15 cellular contexts compared by ENCODE assay signal in genomic region chr2:135688002-135688401, GRCh38. TPM values are rescaled to one million over a fixed set of nuclear protein-coding genes. Genes with fewer than 3 reads are reported as not detected.
DNase-seq lines count a peak whose midpoint lies in the region; ATAC-seq, FAIRE-seq and TF ChIP-seq lines count a peak whose summit lies in the region.
"Had no signal": no experiment of that assay in that cellular context is flagged by ENCODE, and none has a peak within 500 bp of the region (broad histone marks: within the 10 kb centered on the region; RNA-seq: fewer than 3 reads in every experiment).

No MANE protein-coding gene starts in this region.

- H3K4me1 ChIP-seq in neural progenitor cell (peaks cover 6% of the 10 kb centered on the region), spleen (no peaks in the 10 kb centered on the region)

- no peaks in the 10 kb centered on the region for H3K4me1 Mint-ChIP-seq in neural progenitor cell
- H3K4me1 Mint-ChIP-seq in activated naive CD4-positive, alpha-beta T cell treated with anti-CD3 and anti-CD28 coated beads for 36 hours (ENCODE audit: low read depth), result peaks cover 27% of the 10 kb centered on the region

- ATAC-seq in GM18861 (IDR thresholded peaks at IDR 0.05; ENCODE audit: unreplicated experiment), result no peak
- ATAC-seq: left cardiac atrium had no signal

- peaks cover 4% of the 10 kb centered on the region for H3K27me3 Mint-ChIP-seq in neural progenitor cell (ENCODE audit: insufficient read depth, low read depth)
- H3K27me3 Mint-ChIP-seq in activated naive CD4-positive, alpha-beta T cell treated with anti-CD3 and anti-CD28 coated beads for 36 hours (ENCODE audit: low read depth), result no peaks in the 10 kb centered on the region
- H3K27me3 Mint-ChIP-seq: progenitor cell of endocrine pancreas had no signal

- H4K20me1 ChIP-seq in neural progenitor cell (ENCODE audit: low read depth), result no peaks in the 10 kb centered on the region

- peak; percentile 82 for FAIRE-seq in GM12892 (lab: Jason Lieb, UNC)
- FAIRE-seq: colon, RCC 7860 had no signal

- H3K4me3 Mint-ChIP-seq in neural progenitor cell, result no peak overlapping the region
- no peak overlapping the region for H3K4me3 Mint-ChIP-seq in activated naive CD4-positive, alpha-beta T cell treated with anti-CD3 and anti-CD28 coated beads for 36 hours

- H3K36me3 Mint-ChIP-seq in neural progenitor cell, result peaks cover 5% of the 10 kb centered on the region
- peaks cover 14% of the 10 kb centered on the region for H3K36me3 Mint-ChIP-seq in activated naive CD4-positive, alpha-beta T cell treated with anti-CD3 and anti-CD28 coated beads for 36 hours (ENCODE audit: low read depth)

- H3K9ac ChIP-seq in neural progenitor cell, result no peak overlapping the region

- H3K4me3 ChIP-seq in brain microvascular endothelial cell (ENCODE audit: low read depth, low read length) (no peak overlapping the region), neural progenitor cell (no peak overlapping the region), spleen (no peak overlapping the region)

- TF ChIP-seq POLR2A in GM12892 (IDR thresholded peaks at IDR 0.05; ENCODE audit: low read depth, low read length) (no peak), spleen (IDR thresholded peaks at IDR 0.05) (no peak)

- in situ Hi-C loops in brain microvascular endothelial cell (cut with HindIII; ENCODE audit: low pct_ligation_motif_present, low sequenced_read_pairs), result no loop called here

- intact Hi-C loops in activated naive CD4-positive, alpha-beta T cell treated with anti-CD3 and anti-CD28 coated beads for 36 hours (cut with micrococcal nuclease), result no loop called here
- intact Hi-C loops in spleen (cut with DNase I; ENCODE audit: low total_unique reads), result no loop called here

- H3K27me3 ChIP-seq in brain microvascular endothelial cell (replicated peaks), result no peaks in the 10 kb centered on the region
- H3K27me3 ChIP-seq in neural progenitor cell, result no peaks in the 10 kb centered on the region
- H3K27me3 ChIP-seq in spleen (replicated peaks in 1 of 7), result no peaks in the 10 kb centered on the region

- CTCF ChIA-PET in activated naive CD4-positive, alpha-beta T cell treated with anti-CD3 and anti-CD28 coated beads for 36 hours (lab: Charles Lee), result no interaction called here

- H3K36me3 ChIP-seq in brain microvascular endothelial cell (replicated peaks) (no peaks in the 10 kb centered on the region), neural progenitor cell (peaks cover 14% of the 10 kb centered on the region), spleen (peaks cover 0 to 45% (median 3%) of the 10 kb centered on the region in 6 donors)

- TF ChIP-seq CTCF in brain microvascular endothelial cell (IDR thresholded peaks at IDR 0.05; ENCODE audit: low read depth, low read length, missing control alignments) (no peak), neural progenitor cell (IDR thresholded peaks at IDR 0.05) (no peak), spleen (IDR thresholded peaks at IDR 0.05 in 8 of 11, conservative IDR thresholded peaks at IDR 0.05 in 3 of 11) (no peak)

- no peak for DNase-seq in GM12892 (ENCODE audit: insufficient read length)
- DNase-seq in LHCN-M2 (ENCODE audit: low read depth), result peak; percentile 20
- peak; percentile 20 for DNase-seq in brain microvascular endothelial cell
- DNase-seq in neural progenitor cell (ENCODE audit: low spot score), result no peak
- no peak for DNase-seq in activated naive CD4-positive, alpha-beta T cell treated with anti-CD3 and anti-CD28 coated beads for 36 hours
- DNase-seq in spleen, result no peak
- DNase-seq: activated T-cell treated with anti-CD3 and anti-CD28 coated beads for 4 hours, left cardiac atrium, NCI-H187 treated with DMSO at 0.1 percent for 48 hours, NCI-H526 had no signal

- H3K27ac Mint-ChIP-seq in neural progenitor cell, result no peak overlapping the region
- no peak overlapping the region for H3K27ac Mint-ChIP-seq in activated naive CD4-positive, alpha-beta T cell treated with anti-CD3 and anti-CD28 coated beads for 36 hours
- H3K27ac Mint-ChIP-seq: progenitor cell of endocrine pancreas had no signal

- H3K9me3 ChIP-seq in neural progenitor cell (ENCODE audit: low read depth) (no peaks in the 10 kb centered on the region), spleen (no peaks in the 10 kb centered on the region)

- H3K27ac ChIP-seq in brain microvascular endothelial cell (peak overlapping the region; percentile 51), neural progenitor cell (peak overlapping the region; percentile 66), spleen (no peak overlapping the region)
- H3K27ac ChIP-seq: epithelial cell of prostate had no signal

- WGBS in spleen, 5 donors, result 64 to 86% (median 83%) methylated on average over 5 of the region's 5 CpGs

- H2AFZ ChIP-seq in neural progenitor cell (replicated peaks), result no peak overlapping the region

- no peaks in the 10 kb centered on the region for H3K9me3 Mint-ChIP-seq in neural progenitor cell
- H3K9me3 Mint-ChIP-seq in activated naive CD4-positive, alpha-beta T cell treated with anti-CD3 and anti-CD28 coated beads for 36 hours, result no peaks in the 10 kb centered on the region

- no peaks in the 10 kb centered on the region for H3F3A ChIP-seq in neural progenitor cell (ENCODE audit: low read depth)

- no peak overlapping the region for H3K4me2 ChIP-seq in neural progenitor cell

- H3K79me2 ChIP-seq in neural progenitor cell (ENCODE audit: low read depth), result no peaks in the 10 kb centered on the region

RNA-seq across cellular contexts. Expression of gene UBXN4, which starts 53.7 kb away (rescaled TPM):
- 71.3 TPM for polyA plus RNA-seq in GM12892 (2012; ENCODE audit: missing spikeins)
- total RNA-seq in LHCN-M2 (2014; rRNA removed) (44.1 and 56.4 TPM in 2 replicates), neural progenitor cell (ENCODE audit: low replicate concordance) (57.6 and 94.3 TPM in 2 replicates), spleen (100 to 1,000 TPM in 1 of 7 donors, 10 to 100 TPM in 6; 83.6 to 101 (median 92.7) TPM)
- 26.1 TPM for polyA plus RNA-seq in LHCN-M2 (2012)
- total RNA-seq in activated naive CD4-positive, alpha-beta T cell treated with anti-CD3 and anti-CD28 coated beads for 36 hours, result 100 to 1,000 TPM; 100 to 105 TPM
- 10 to 100 TPM; 36.6 to 40.7 (median 37.2) TPM for polyA plus RNA-seq in spleen

Comparison
In these comparisons a context has a peak if more than half of its experiments do, and no peak if none do; other contexts are left out.
1. DNase-seq: peak in LHCN-M2 (single experiment) and brain microvascular endothelial cell (single experiment); none in GM12892 (single experiment), neural progenitor cell (single experiment), activated naive CD4-positive, alpha-beta T cell treated with anti-CD3 and anti-CD28 coated beads for 36 hours (single experiment) and spleen (single experiment).
2. H3K27ac ChIP-seq: peak in brain microvascular endothelial cell (single experiment) and neural progenitor cell (single experiment); none in spleen (0 of 8).